Comparison of ENCODE assay signal across 26 cellular contexts in genomic region chr5:109006129-109006528, GRCh38.
"Had no signal": no experiment of that assay in that cellular context is flagged by ENCODE, and none has a peak within 500 bp of the region (broad histone marks: within the 10 kb centered on the region; RNA-seq: fewer than 3 reads in every experiment).

No MANE protein-coding gene starts in this region.

- H3K36me3 Mint-ChIP-seq: neural progenitor cell had no signal

- H3K9me3 ChIP-seq: gastrocnemius medialis, mucosa of descending colon, prostate gland, right atrium auricular region, thyroid gland, vagina had no signal

- H3K27ac Mint-ChIP-seq: effector memory CD8-positive, alpha-beta T cell; memory B cell; mesothelial cell of epicardium; naive thymus-derived CD4-positive, alpha-beta T cell; nephron; neural progenitor cell; stimulated activated naive CD8-positive, alpha-beta T cell treated with anti-CD3 and anti-CD28 coated beads, Interleukin-15, amount 100 ng/mL, for 72 hours had no signal

- H3K9me3 Mint-ChIP-seq: effector memory CD8-positive, alpha-beta T cell; memory B cell; neural progenitor cell; stimulated activated naive CD8-positive, alpha-beta T cell treated with anti-CD3 and anti-CD28 coated beads, Interleukin-15, amount 100 ng/mL, for 72 hours had no signal

- H3K27ac ChIP-seq: gastrocnemius medialis, neural progenitor cell, prostate gland, right atrium auricular region, thyroid gland, vagina had no signal

- H3K4me3 Mint-ChIP-seq: effector memory CD8-positive, alpha-beta T cell; memory B cell; mesothelial cell of epicardium; naive thymus-derived CD4-positive, alpha-beta T cell; nephron; neural progenitor cell; stimulated activated naive CD8-positive, alpha-beta T cell treated with anti-CD3 and anti-CD28 coated beads, Interleukin-15, amount 100 ng/mL, for 72 hours had no signal

- ATAC-seq: effector memory CD8-positive, alpha-beta T cell; gastrocnemius medialis; left lobe of liver; mucosa of descending colon; naive thymus-derived CD4-positive, alpha-beta T cell; sciatic nerve; stimulated activated naive CD8-positive, alpha-beta T cell treated with anti-CD3 and anti-CD28 coated beads, Interleukin-15, amount 100 ng/mL, for 72 hours had no signal

- H3K36me3 ChIP-seq: gastrocnemius medialis, neural progenitor cell, prostate gland, right atrium auricular region, thyroid gland, vagina had no signal

- DNase-seq: cortex of kidney; effector memory CD8-positive, alpha-beta T cell; gastrocnemius medialis; head of caudate nucleus; kidney; mucosa of descending colon; naive thymus-derived CD4-positive, alpha-beta T cell; stimulated activated CD4-positive, alpha-beta T cell treated with anti-CD3 and anti-CD28 coated beads, Interleukin-12 subunit alpha, Interleukin-12 subunit beta, amount 100 ng/mL, for 4 hours; stimulated activated CD4-positive, alpha-beta T cell treated with anti-CD3 and anti-CD28 coated beads, Interleukin-1b, Interleukin-23, amount 100 ng/mL, for 48 hours; stimulated activated CD4-positive, alpha-beta T cell treated with anti-CD3 and anti-CD28 coated beads, Interleukin-4, amount 100 ng/mL, for 1 hour; stimulated activated CD8-positive, alpha-beta memory T cell treated with anti-CD3 and anti-CD28 coated beads, Interleukin-4, amount 100 ng/mL, for 48 hours; stimulated activated naive CD4-positive, alpha-beta T cell; stimulated activated naive CD8-positive, alpha-beta T cell treated with anti-CD3 and anti-CD28 coated beads, Interleukin-15, amount 100 ng/mL, for 72 hours; thyroid gland; trophoblast cell had no signal

- H3K4me3 ChIP-seq: gastrocnemius medialis, lung, mucosa of descending colon, neural progenitor cell, prostate gland, right atrium auricular region, smooth muscle cell, thyroid gland, vagina had no signal

- H3K27me3 ChIP-seq: gastrocnemius medialis, neural progenitor cell, right atrium auricular region, thyroid gland, vagina had no signal

- H3K27me3 Mint-ChIP-seq: effector memory CD8-positive, alpha-beta T cell; memory B cell; naive thymus-derived CD4-positive, alpha-beta T cell; stimulated activated naive CD8-positive, alpha-beta T cell treated with anti-CD3 and anti-CD28 coated beads, Interleukin-15, amount 100 ng/mL, for 72 hours had no signal

- H3K4me1 Mint-ChIP-seq: memory B cell; mesothelial cell of epicardium; nephron; neural progenitor cell; stimulated activated naive CD8-positive, alpha-beta T cell treated with anti-CD3 and anti-CD28 coated beads, Interleukin-15, amount 100 ng/mL, for 72 hours had no signal

- H3K4me1 ChIP-seq: gastrocnemius medialis, neural progenitor cell, prostate gland, right atrium auricular region, thyroid gland, vagina had no signal
